In genomic region chr1:43565600-43566360, GRCh38 we compare ENCODE assay signal across 9 cellular contexts.
A peak's percentile ranks its signal among the peaks of the same experiment; 100 is the strongest.
DNase-seq lines count a peak whose midpoint lies in the region; ATAC-seq and TF ChIP-seq lines count a peak whose summit lies in the region.
"Had no signal": no experiment of that assay in that cellular context is flagged by ENCODE, and none has a peak within 500 bp of the region (broad histone marks: within the 10 kb centered on the region; RNA-seq: fewer than 3 reads in every experiment).

No MANE protein-coding gene starts in this region.

- no peak for ATAC-seq in HG03196 (IDR thresholded peaks at IDR 0.05; ENCODE audit: unreplicated experiment)
- ATAC-seq: Panc1 had no signal

- CTCF ChIA-PET in HEK293T (lab: Yijun Ruan, JAX): no interaction called here

- peaks cover 3% of the 10 kb centered on the region for H3K27me3 Mint-ChIP-seq in T-helper 2 cell treated with Interferon-gamma antibody and Interleukin-4, amounts not matched to agents 5 μg/mL and 100 μg/mL, for 36 hours (ENCODE audit: low read depth)

- TF ChIP-seq CTCF in GM20000 (IDR thresholded peaks at IDR 0.05; ENCODE audit: extremely low read depth, missing control alignments): no peak

- peak; percentile 88 for DNase-seq in GM20000 (ENCODE audit: low spot score)
- peak; percentile 67 for DNase-seq in T-helper 2 cell treated with Interferon-gamma antibody and Interleukin-4, amounts not matched to agents 5 μg/mL and 100 μg/mL, for 36 hours (ENCODE audit: low spot score)
- DNase-seq in cerebellar cortex (ENCODE audit: low spot score): peak; percentile 42
- DNase-seq in kidney tubule cell (ENCODE audit: low spot score): peak; percentile 54
- DNase-seq in stimulated activated CD4-positive, alpha-beta T cell treated with anti-CD3 and anti-CD28 coated beads, Interleukin-2, amount 100 ng/mL, for 4 hours (ENCODE audit: low read depth): peak; percentile 2
- DNase-seq in HEK293T (ENCODE audit: extremely low spot score): no peak
- DNase-seq in cortex of kidney (lab: John Stamatoyannopoulos, UW): no peak

- H3K4me1 Mint-ChIP-seq in T-helper 2 cell treated with Interferon-gamma antibody and Interleukin-4, amounts not matched to agents 5 μg/mL and 100 μg/mL, for 36 hours (ENCODE audit: low read depth): peaks cover 8% of the 10 kb centered on the region

- no peaks in the 10 kb centered on the region for H3K36me3 Mint-ChIP-seq in T-helper 2 cell treated with Interferon-gamma antibody and Interleukin-4, amounts not matched to agents 5 μg/mL and 100 μg/mL, for 36 hours (ENCODE audit: low read depth)

- peak overlapping the region; percentile 74 for H3K4me3 Mint-ChIP-seq in T-helper 2 cell treated with Interferon-gamma antibody and Interleukin-4, amounts not matched to agents 5 μg/mL and 100 μg/mL, for 36 hours

- POLR2A ChIA-PET in HEK293T (lab: Yijun Ruan, JAX): no interaction called here

- H3K27ac Mint-ChIP-seq in T-helper 2 cell treated with Interferon-gamma antibody and Interleukin-4, amounts not matched to agents 5 μg/mL and 100 μg/mL, for 36 hours: no peak overlapping the region

- H3K9me3 Mint-ChIP-seq in T-helper 2 cell treated with Interferon-gamma antibody and Interleukin-4, amounts not matched to agents 5 μg/mL and 100 μg/mL, for 36 hours: no peaks in the 10 kb centered on the region

TF ChIP-seq in HEK293T, 16 proteins besides CTCF, POLR2A, EP300 and RAD21:
- TF ChIP-seq FOXA1 (IDR thresholded peaks at IDR 0.05) (no peak), CTBP1 (IDR thresholded peaks at IDR 0.05; ENCODE audit: borderline replicate concordance) (no peak), TARDBP (IDR thresholded peaks at IDR 0.05) (no peak), ARNT (IDR thresholded peaks at IDR 0.05) (no peak), FOXM1 (IDR thresholded peaks at IDR 0.05; ENCODE audit: borderline replicate concordance) (no peak), LEF1 (IDR thresholded peaks at IDR 0.05; ENCODE audit: borderline replicate concordance) (no peak), HDGF (IDR thresholded peaks at IDR 0.05; ENCODE audit: borderline replicate concordance) (no peak), NFRKB (IDR thresholded peaks at IDR 0.05) (no peak), ELF4 (IDR thresholded peaks at IDR 0.05) (no peak), SUZ12 (IDR thresholded peaks at IDR 0.05) (no peak), FOXK2 (IDR thresholded peaks at IDR 0.05) (no peak), PKNOX1 (IDR thresholded peaks at IDR 0.05) (no peak), ZNF384 (IDR thresholded peaks at IDR 0.05) (no peak), L3MBTL2 (conservative IDR thresholded peaks at IDR 0.05) (no peak), SP1 (IDR thresholded peaks at IDR 0.05) (no peak), BHLHE40 (IDR thresholded peaks at IDR 0.05; ENCODE audit: borderline replicate concordance) (no peak)

Comparison
In these comparisons a context has a peak if more than half of its experiments do, and no peak if none do; other contexts are left out.
1. DNase-seq: peak in GM20000 (single experiment), T-helper 2 cell treated with Interferon-gamma antibody and Interleukin-4, amounts not matched to agents 5 μg/mL and 100 μg/mL, for 36 hours (single experiment), cerebellar cortex (single experiment), kidney tubule cell (single experiment) and stimulated activated CD4-positive, alpha-beta T cell treated with anti-CD3 and anti-CD28 coated beads, Interleukin-2, amount 100 ng/mL, for 4 hours (single experiment); none in HEK293T (single experiment) and cortex of kidney (single experiment).